ENCODE assay signal across 8 cellular contexts in the genomic region with DNA sequence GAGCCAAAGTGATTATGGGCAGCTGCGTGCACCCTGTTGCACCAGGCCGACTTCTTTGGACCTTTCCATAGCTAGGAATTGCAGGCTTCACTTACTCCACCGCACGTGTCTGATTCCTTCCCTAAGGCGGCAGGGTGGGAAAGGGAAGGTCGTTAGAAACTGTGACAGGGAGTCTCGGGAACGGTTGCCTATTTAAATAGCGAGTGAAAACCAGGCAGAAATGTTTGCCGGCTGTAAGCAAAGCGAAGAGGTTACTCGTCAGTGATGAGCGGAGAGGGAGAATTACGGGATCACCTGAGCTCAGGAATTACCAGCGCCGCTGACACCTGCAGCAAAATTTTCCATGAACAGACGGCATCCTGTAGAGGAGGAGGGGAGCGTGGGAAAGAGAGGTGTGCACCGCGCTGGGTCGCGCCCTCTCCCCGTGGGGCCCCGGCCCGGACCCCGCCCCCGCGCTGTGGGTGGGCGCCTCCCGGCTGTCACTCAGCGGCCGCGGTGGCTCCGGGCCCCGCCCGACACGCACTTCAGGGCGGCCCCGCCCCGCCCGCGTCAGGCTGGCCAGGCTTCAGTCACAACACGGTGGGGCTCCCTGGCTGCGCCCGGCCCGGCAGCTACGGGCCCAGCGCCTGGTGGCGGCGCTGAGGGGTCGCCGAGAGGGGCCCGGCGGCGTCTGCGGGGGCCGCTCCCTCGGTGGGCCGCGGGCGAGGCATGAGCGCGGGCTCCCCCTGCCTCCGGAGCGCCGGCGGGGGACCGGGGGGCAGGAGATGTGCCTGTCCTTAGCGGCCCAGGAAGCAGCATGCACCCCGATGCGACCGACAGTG. TPM values are rescaled to one million over a fixed set of nuclear protein-coding genes. Genes with fewer than 3 reads are reported as not detected.
A peak's percentile ranks its signal among the peaks of the same experiment; 100 is the strongest.
DNase-seq lines count a peak whose midpoint lies in the region; ATAC-seq and TF ChIP-seq lines count a peak whose summit lies in the region.

A gene (plus strand): TSS at position 568 of the 821 bp plus-strand sequence. CDS start 229 bp downstream, at position 797.

- H3K4me1 Mint-ChIP-seq in neural progenitor cell: peaks cover 35% of the 10 kb centered on the region

- H3K9me3 ChIP-seq in HUES48 (ENCODE audit: control insufficient read depth, insufficient read depth, low read length): no peaks in the 10 kb centered on the region
- H3K9me3 ChIP-seq in SJCRH30 (replicated peaks): no peaks in the 10 kb centered on the region
- no peaks in the 10 kb centered on the region for H3K9me3 ChIP-seq in neural progenitor cell (ENCODE audit: low read depth)

- H4K20me1 ChIP-seq in neural progenitor cell (ENCODE audit: low read depth): peaks cover 18% of the 10 kb centered on the region

- H3K4me2 ChIP-seq in neural progenitor cell: peak within 1 kb of the TSS; percentile 85

- peaks cover 4% of the 10 kb centered on the region for H3K36me3 Mint-ChIP-seq in neural progenitor cell

- H3K9me3 Mint-ChIP-seq in neural progenitor cell: no peaks in the 10 kb centered on the region

- peak within 1 kb of the TSS; percentile 77 for H2AFZ ChIP-seq in neural progenitor cell (replicated peaks)

- H3K4me1 ChIP-seq in HUES48 (ENCODE audit: control insufficient read depth, insufficient read depth, low read length) (peaks cover 37% of the 10 kb centered on the region), SJCRH30 (no peaks in the 10 kb centered on the region; the same call in 1 of the 2 replicates), foreskin keratinocyte (peaks cover 12% of the 10 kb centered on the region), neural progenitor cell (peaks cover 19% of the 10 kb centered on the region)

- peaks cover 47% of the 10 kb centered on the region for H3K79me2 ChIP-seq in neural progenitor cell (ENCODE audit: low read depth)

- peaks cover 15% of the 10 kb centered on the region for H3F3A ChIP-seq in neural progenitor cell (ENCODE audit: low read depth)

- H3K27me3 ChIP-seq in HUES48 (ENCODE audit: control insufficient read depth, insufficient read depth, low read length) (peaks cover 25% of the 10 kb centered on the region), SJCRH30 (no peaks in the 10 kb centered on the region), foreskin keratinocyte (no peaks in the 10 kb centered on the region), neural progenitor cell (peaks cover 15% of the 10 kb centered on the region)

- DNase-seq in DMS 273 treated with DMSO at 0.1 percent for 48 hours (lab: John Stamatoyannopoulos, UW) (peak; percentile 47), SJCRH30 (peak; percentile 74 to 78), foreskin keratinocyte (peak; percentile 38 to 67), neural progenitor cell (ENCODE audit: low spot score) (peak; percentile 96)
- peak; percentile 73 for DNase-seq in activated gamma-delta T cell treated with anti-CD3 and anti-CD28 coated beads, Interleukin-2, amount 50 U/mL, for 16 hours (ENCODE audit: low read depth)

- peak within 1 kb of the TSS; percentile 26 for H3K27ac ChIP-seq in HUES48 (ENCODE audit: low read depth, low read length)
- H3K27ac ChIP-seq in SJCRH30: peak within 1 kb of the TSS; percentile 18; the same call in 1 of the 2 replicates
- peak within 1 kb of the TSS; percentile 72 for H3K27ac ChIP-seq in foreskin keratinocyte
- peak within 1 kb of the TSS; percentile 91 for H3K27ac ChIP-seq in neural progenitor cell

- H3K4me3 Mint-ChIP-seq in neural progenitor cell: peak within 1 kb of the TSS; percentile 98

- TF ChIP-seq CTCF in foreskin keratinocyte (conservative IDR thresholded peaks at IDR 0.05) (peak; percentile 47), neural progenitor cell (IDR thresholded peaks at IDR 0.05) (peak; percentile 37), subcutaneous adipose tissue (IDR thresholded peaks at IDR 0.05; ENCODE audit: low read depth) (no peak)

- ATAC-seq in GM21381 (IDR thresholded peaks at IDR 0.05; ENCODE audit: unreplicated experiment) (peak; percentile 74), foreskin keratinocyte (peak; percentile 92)

- H3K27me3 Mint-ChIP-seq in neural progenitor cell (ENCODE audit: insufficient read depth, low read depth): peaks cover 7% of the 10 kb centered on the region

- H3K27ac Mint-ChIP-seq in neural progenitor cell: peak within 1 kb of the TSS; percentile 81

- H3K9ac ChIP-seq in HUES48 (ENCODE audit: low read depth, low read length): peak within 1 kb of the TSS; percentile 70
- H3K9ac ChIP-seq in neural progenitor cell: peak within 1 kb of the TSS; percentile 55

- H3K4me3 ChIP-seq in HUES48 (ENCODE audit: low read depth, low read length) (peak within 1 kb of the TSS; percentile 97), SJCRH30 (peak within 1 kb of the TSS; percentile 73), neural progenitor cell (peak within 1 kb of the TSS; percentile 90)

- H3K36me3 ChIP-seq in HUES48 (ENCODE audit: control insufficient read depth, insufficient read depth, low read length): no peaks in the 10 kb centered on the region
- H3K36me3 ChIP-seq in SJCRH30: no peaks in the 10 kb centered on the region
- H3K36me3 ChIP-seq in neural progenitor cell: no peaks in the 10 kb centered on the region

RNA-seq across cellular contexts. Expression of the gene that starts here (rescaled TPM):
- total RNA-seq in SJCRH30 (2014; rRNA removed; shearing (Covaris generic)): 16.8 and 17.7 TPM in 2 replicates
- total RNA-seq in foreskin keratinocyte (9.8 and 10.5 TPM in 2 replicates), neural progenitor cell (ENCODE audit: low replicate concordance) (39.2 and 50.8 TPM in 2 replicates), subcutaneous adipose tissue (10 to 100 TPM; 10.2 to 24.1 (median 14.0) TPM)
- 2.9 and 3.3 TPM in 2 replicates for polyA plus RNA-seq in foreskin keratinocyte

Comparison
In these comparisons a context has a peak if more than half of its experiments do, and no peak if none do; other contexts are left out.
1. Peak in every context shown above with its lines: DNase-seq, ATAC-seq, H3K4me3 ChIP-seq and H3K27ac ChIP-seq.
2. H3K27ac ChIP-seq: peak in every context shown above with its lines; median percentile 91 in neural progenitor cell; 72 in foreskin keratinocyte; 26 in HUES48; 18 in SJCRH30.